ENCODE assay signal across 1 cellular context in the genomic region with DNA sequence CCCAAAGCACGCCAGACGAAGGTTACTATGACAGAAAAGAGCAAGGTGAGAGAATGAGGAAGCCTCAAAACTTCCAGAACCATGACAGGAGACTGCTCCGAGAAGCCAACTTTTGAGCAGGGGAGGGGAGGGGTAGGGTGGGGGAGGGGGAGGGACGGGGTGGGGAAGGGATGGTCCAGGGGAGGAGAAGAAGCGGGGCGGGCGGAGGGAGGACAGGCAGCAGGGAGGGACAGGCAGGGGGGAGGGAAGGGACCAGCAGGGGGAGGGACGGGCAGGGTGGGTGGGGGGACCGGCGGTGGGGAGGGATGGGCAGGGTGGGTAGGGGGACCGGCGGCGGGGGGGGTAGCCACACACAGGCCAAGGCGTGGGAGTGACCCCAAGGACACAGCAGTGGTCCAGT.
TF ChIP-seq lines count a peak whose summit lies in the region.

No MANE protein-coding gene starts in this region.

TF ChIP-seq in GM23338, 12 proteins besides CTCF, POLR2A, EP300 and RAD21:
- TF ChIP-seq CREB1 (CRISPR knock-in tag; IDR thresholded peaks at IDR 0.05; ENCODE audit: low read depth) (no peak), STAT1 (IDR thresholded peaks at IDR 0.05; ENCODE audit: unreplicated experiment) (no peak)
- TF ChIP-seq, protein P1, sequence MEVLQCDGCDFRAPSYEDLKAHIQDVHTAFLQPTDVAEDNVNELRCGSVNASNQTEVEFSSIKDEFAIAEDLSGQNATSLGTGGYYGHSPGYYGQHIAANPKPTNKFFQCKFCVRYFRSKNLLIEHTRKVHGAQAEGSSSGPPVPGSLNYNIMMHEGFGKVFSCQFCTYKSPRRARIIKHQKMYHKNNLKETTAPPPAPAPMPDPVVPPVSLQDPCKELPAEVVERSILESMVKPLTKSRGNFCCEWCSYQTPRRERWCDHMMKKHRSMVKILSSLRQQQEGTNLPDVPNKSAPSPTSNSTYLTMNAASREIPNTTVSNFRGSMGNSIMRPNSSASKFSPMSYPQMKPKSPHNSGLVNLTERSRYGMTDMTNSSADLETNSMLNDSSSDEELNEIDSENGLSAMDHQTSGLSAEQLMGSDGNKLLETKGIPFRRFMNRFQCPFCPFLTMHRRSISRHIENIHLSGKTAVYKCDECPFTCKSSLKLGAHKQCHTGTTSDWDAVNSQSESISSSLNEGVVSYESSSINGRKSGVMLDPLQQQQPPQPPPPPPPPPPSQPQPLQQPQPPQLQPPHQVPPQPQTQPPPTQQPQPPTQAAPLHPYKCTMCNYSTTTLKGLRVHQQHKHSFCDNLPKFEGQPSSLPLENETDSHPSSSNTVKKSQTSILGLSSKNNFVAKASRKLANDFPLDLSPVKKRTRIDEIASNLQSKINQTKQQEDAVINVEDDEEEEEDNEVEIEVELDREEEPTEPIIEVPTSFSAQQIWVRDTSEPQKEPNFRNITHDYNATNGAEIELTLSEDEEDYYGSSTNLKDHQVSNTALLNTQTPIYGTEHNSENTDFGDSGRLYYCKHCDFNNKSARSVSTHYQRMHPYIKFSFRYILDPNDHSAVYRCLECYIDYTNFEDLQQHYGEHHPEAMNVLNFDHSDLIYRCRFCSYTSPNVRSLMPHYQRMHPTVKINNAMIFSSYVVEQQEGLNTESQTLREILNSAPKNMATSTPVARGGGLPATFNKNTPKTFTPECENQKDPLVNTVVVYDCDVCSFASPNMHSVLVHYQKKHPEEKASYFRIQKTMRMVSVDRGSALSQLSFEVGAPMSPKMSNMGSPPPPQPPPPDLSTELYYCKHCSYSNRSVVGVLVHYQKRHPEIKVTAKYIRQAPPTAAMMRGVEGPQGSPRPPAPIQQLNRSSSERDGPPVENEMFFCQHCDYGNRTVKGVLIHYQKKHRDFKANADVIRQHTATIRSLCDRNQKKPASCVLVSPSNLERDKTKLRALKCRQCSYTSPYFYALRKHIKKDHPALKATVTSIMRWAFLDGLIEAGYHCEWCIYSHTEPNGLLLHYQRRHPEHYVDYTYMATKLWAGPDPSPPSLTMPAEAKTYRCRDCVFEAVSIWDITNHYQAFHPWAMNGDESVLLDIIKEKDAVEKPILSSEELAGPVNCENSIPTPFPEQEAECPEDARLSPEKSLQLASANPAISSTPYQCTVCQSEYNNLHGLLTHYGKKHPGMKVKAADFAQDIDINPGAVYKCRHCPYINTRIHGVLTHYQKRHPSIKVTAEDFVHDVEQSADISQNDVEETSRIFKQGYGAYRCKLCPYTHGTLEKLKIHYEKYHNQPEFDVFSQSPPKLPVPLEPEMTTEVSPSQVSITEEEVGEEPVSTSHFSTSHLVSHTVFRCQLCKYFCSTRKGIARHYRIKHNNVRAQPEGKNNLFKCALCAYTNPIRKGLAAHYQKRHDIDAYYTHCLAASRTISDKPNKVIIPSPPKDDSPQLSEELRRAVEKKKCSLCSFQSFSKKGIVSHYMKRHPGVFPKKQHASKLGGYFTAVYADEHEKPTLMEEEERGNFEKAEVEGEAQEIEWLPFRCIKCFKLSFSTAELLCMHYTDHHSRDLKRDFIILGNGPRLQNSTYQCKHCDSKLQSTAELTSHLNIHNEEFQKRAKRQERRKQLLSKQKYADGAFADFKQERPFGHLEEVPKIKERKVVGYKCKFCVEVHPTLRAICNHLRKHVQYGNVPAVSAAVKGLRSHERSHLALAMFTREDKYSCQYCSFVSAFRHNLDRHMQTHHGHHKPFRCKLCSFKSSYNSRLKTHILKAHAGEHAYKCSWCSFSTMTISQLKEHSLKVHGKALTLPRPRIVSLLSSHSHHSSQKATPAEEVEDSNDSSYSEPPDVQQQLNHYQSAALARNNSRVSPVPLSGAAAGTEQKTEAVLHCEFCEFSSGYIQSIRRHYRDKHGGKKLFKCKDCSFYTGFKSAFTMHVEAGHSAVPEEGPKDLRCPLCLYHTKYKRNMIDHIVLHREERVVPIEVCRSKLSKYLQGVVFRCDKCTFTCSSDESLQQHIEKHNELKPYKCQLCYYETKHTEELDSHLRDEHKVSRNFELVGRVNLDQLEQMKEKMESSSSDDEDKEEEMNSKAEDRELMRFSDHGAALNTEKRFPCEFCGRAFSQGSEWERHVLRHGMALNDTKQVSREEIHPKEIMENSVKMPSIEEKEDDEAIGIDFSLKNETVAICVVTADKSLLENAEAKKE (CRISPR knock-in tag; IDR thresholded peaks at IDR 0.05) = no peak
